In genomic region chr3:195271116-195271858, GRCh38 we compare ENCODE assay signal across 8 cellular contexts. TPM values are rescaled to one million over a fixed set of nuclear protein-coding genes. Genes with fewer than 3 reads are reported as not detected.
DNase-seq lines count a peak whose midpoint lies in the region; ATAC-seq and TF ChIP-seq lines count a peak whose summit lies in the region.

A gene with protein sequence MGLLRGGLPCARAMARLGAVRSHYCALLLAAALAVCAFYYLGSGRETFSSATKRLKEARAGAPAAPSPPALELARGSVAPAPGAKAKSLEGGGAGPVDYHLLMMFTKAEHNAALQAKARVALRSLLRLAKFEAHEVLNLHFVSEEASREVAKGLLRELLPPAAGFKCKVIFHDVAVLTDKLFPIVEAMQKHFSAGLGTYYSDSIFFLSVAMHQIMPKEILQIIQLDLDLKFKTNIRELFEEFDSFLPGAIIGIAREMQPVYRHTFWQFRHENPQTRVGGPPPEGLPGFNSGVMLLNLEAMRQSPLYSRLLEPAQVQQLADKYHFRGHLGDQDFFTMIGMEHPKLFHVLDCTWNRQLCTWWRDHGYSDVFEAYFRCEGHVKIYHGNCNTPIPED (minus strand): TSS chr3:195271159. CDS start chr3:195271058, 101 bp downstream.

- no peaks in the 10 kb centered on the region for H3K9me3 Mint-ChIP-seq in H9
- H3K9me3 Mint-ChIP-seq in stimulated activated naive CD8-positive, alpha-beta T cell treated with anti-CD3 and anti-CD28 coated beads, Interleukin-15, amount 100 ng/mL, for 72 hours, result no peaks in the 10 kb centered on the region

- H2AFZ ChIP-seq in H9 (ENCODE audit: low read length) (no peak within 1 kb of the TSS), Loucy (ENCODE audit: low read length) (peak within 1 kb of the TSS; percentile 97), neural cell (ENCODE audit: low read depth, low read length) (peak within 1 kb of the TSS; percentile 75)

- TF ChIP-seq CTCF in H9 (conservative IDR thresholded peaks at IDR 0.05) (peak; percentile 94), Loucy (conservative IDR thresholded peaks at IDR 0.05; ENCODE audit: low read length) (peak; percentile 96), RWPE1 (conservative IDR thresholded peaks at IDR 0.05; ENCODE audit: low read depth) (peak; percentile 94), neural cell (IDR thresholded peaks at IDR 0.05; ENCODE audit: poor library complexity, severe bottlenecking) (peak; percentile 95)

- peaks cover 7% of the 10 kb centered on the region for H3K79me1 ChIP-seq in H9 (ENCODE audit: insufficient read depth, low read depth, low read length, poor library complexity, severe bottlenecking)

- H2AK5ac ChIP-seq in H9 (ENCODE audit: insufficient read length, low read length), result no peak within 1 kb of the TSS

- TF ChIP-seq RAD21 in neural cell (conservative IDR thresholded peaks at IDR 0.05), result peak; percentile 92

- peak; percentile 88 for ATAC-seq in stimulated activated naive CD8-positive, alpha-beta T cell treated with anti-CD3 and anti-CD28 coated beads, Interleukin-15, amount 100 ng/mL, for 72 hours

- no peaks in the 10 kb centered on the region for H4K20me1 ChIP-seq in H9 (ENCODE audit: control insufficient read depth, insufficient read depth, insufficient read length)
- peaks cover 14% of the 10 kb centered on the region for H4K20me1 ChIP-seq in Loucy (ENCODE audit: insufficient read depth, low read length, poor library complexity, severe bottlenecking)
- no peaks in the 10 kb centered on the region for H4K20me1 ChIP-seq in neural cell (ENCODE audit: insufficient read depth)

- H3K56ac ChIP-seq in H9 (ENCODE audit: insufficient read length, low read depth, low read length), result no peak within 1 kb of the TSS

- peaks cover 9 to 23% (median 21%) of the 10 kb centered on the region in 3 experiments for H3K36me3 Mint-ChIP-seq in H9 (ENCODE audit: insufficient read depth in 1 of 3, low read depth in 3 of 3)

- no peak within 1 kb of the TSS for H3K23ac ChIP-seq in H9 (ENCODE audit: insufficient read length, low read depth, low read length)

- no CpG with 5 or more reads among the region's 62 CpGs for WGBS in H9 (ENCODE audit: extremely low coverage, insufficient read length, low lambda C conversion rate)

- DNase-seq in G401 (ENCODE audit: low spot score), result peak; percentile 83
- peak; percentile 92 for DNase-seq in H9
- DNase-seq in RWPE1 (ENCODE audit: low spot score), result peak; percentile 89
- peak; percentile 96 for DNase-seq in activated effector memory CD4-positive, alpha-beta T cell treated with anti-CD3 and anti-CD28 coated beads, Interleukin-2, amount 50 U/mL, for 16 hours
- peak; percentile 78 for DNase-seq in fibroblast of the conjunctiva (ENCODE audit: low read depth)
- peak; percentile 92 to 93 for DNase-seq in stimulated activated naive CD8-positive, alpha-beta T cell treated with anti-CD3 and anti-CD28 coated beads, Interleukin-15, amount 100 ng/mL, for 72 hours

- H3K79me2 ChIP-seq in H9 (ENCODE audit: insufficient read depth, low read length) (peaks cover 15% of the 10 kb centered on the region), Loucy (ENCODE audit: insufficient read depth, low read length) (peaks cover 41% of the 10 kb centered on the region), neural cell (replicated peaks; ENCODE audit: insufficient read depth, low read length) (peaks cover 5% of the 10 kb centered on the region)

- H3K4me3 Mint-ChIP-seq in H9, result peak within 1 kb of the TSS; percentile 78 to 92
- peak within 1 kb of the TSS; percentile 93 for H3K4me3 Mint-ChIP-seq in stimulated activated naive CD8-positive, alpha-beta T cell treated with anti-CD3 and anti-CD28 coated beads, Interleukin-15, amount 100 ng/mL, for 72 hours

- H3K4ac ChIP-seq in H9 (ENCODE audit: low read depth, low read length), result no peak within 1 kb of the TSS

- H3K4me3 ChIP-seq in Loucy (ENCODE audit: low read length, poor library complexity, severe bottlenecking) (peak within 1 kb of the TSS; percentile 92), neural cell (ENCODE audit: low read length) (peak within 1 kb of the TSS; percentile 90)

- H2BK15ac ChIP-seq in H9 (ENCODE audit: low read depth, low read length), result no peak within 1 kb of the TSS; the same call in 1 of the 2 replicates

- H4K8ac ChIP-seq in H9 (replicated peaks; ENCODE audit: insufficient read length, low read depth, low read length), result no peak within 1 kb of the TSS

- peaks cover 12% of the 10 kb centered on the region for H3K23me2 ChIP-seq in H9 (ENCODE audit: insufficient read length, low read depth, low read length, poor library complexity, severe bottlenecking)

- H3K27ac ChIP-seq in H9 (ENCODE audit: insufficient read length, low read depth, low read length) (no peak within 1 kb of the TSS), RWPE1 (peak within 1 kb of the TSS; percentile 91), neural cell (ENCODE audit: low read length) (peak within 1 kb of the TSS; percentile 62)

- CTCF ChIA-PET in RWPE1 (lab: Yijun Ruan, JAX), result interaction anchor here (0.6 to 2.6 kb wide), 23 partner anchors 10 to 598 kb away, joined by 3 to 33 read pairs (median 3); partner anchors contain the start of genes APOD and LSG1

- POLR2A ChIA-PET in RWPE1 (lab: Yijun Ruan, JAX; ENCODE audit: low non-redundant PET), result no interaction called here

- peak within 1 kb of the TSS; percentile 64 for H3K14ac ChIP-seq in H9 (ENCODE audit: insufficient read depth, low read length)

- H3K4me2 ChIP-seq in H9 (ENCODE audit: insufficient read depth, insufficient read length, low read length), result peak within 1 kb of the TSS; percentile 89
- peak within 1 kb of the TSS; percentile 95 for H3K4me2 ChIP-seq in Loucy (ENCODE audit: low read depth, low read length, poor library complexity, severe bottlenecking)
- H3K4me2 ChIP-seq in neural cell (ENCODE audit: low read length), result peak within 1 kb of the TSS; percentile 79

- H2BK120ac ChIP-seq in H9 (ENCODE audit: low read depth, low read length, poor library complexity, severe bottlenecking), result no peak within 1 kb of the TSS

- H3K27ac Mint-ChIP-seq in H9, result peak within 1 kb of the TSS in 2 of 3 experiments; percentile 83 to 86; a peak in 5 of 7 replicates
- peak within 1 kb of the TSS; percentile 84 to 94 for H3K27ac Mint-ChIP-seq in stimulated activated naive CD8-positive, alpha-beta T cell treated with anti-CD3 and anti-CD28 coated beads, Interleukin-15, amount 100 ng/mL, for 72 hours

- no peak within 1 kb of the TSS for H4K91ac ChIP-seq in H9 (ENCODE audit: insufficient read length, low read depth, low read length)

- H3K9me2 ChIP-seq in Loucy (replicated peaks; ENCODE audit: low read depth, low read length) (no peaks in the 10 kb centered on the region), neural cell (ENCODE audit: insufficient read depth, low read length) (no peaks in the 10 kb centered on the region)

- H3F3A ChIP-seq in Loucy (ENCODE audit: low read depth) (no peaks in the 10 kb centered on the region), neural cell (ENCODE audit: insufficient read depth, low read length, poor library complexity, severe bottlenecking) (no peaks in the 10 kb centered on the region)

- in situ Hi-C loops in G401 (cut with HindIII; ENCODE audit: low sequenced_read_pairs), result no loop called here

- H3K36me3 ChIP-seq in Loucy (ENCODE audit: insufficient read depth, low read length) (no peaks in the 10 kb centered on the region), neural cell (ENCODE audit: insufficient read depth, low read length) (no peaks in the 10 kb centered on the region)

- H2BK20ac ChIP-seq in H9 (ENCODE audit: low read depth, low read length, poor library complexity, severe bottlenecking), result no peak within 1 kb of the TSS

- peak within 1 kb of the TSS; percentile 59 for H3K9ac ChIP-seq in H9 (ENCODE audit: extremely low read depth, insufficient read length, low read length)
- H3K9ac ChIP-seq in Loucy (ENCODE audit: low read depth, low read length, poor library complexity, severe bottlenecking), result peak within 1 kb of the TSS; percentile 76
- peak within 1 kb of the TSS; percentile 71 for H3K9ac ChIP-seq in neural cell (ENCODE audit: low read length)

- peaks cover 16 to 18% of the 10 kb centered on the region in 2 experiments for H3K4me1 Mint-ChIP-seq in H9
- peaks cover 37% of the 10 kb centered on the region for H3K4me1 Mint-ChIP-seq in stimulated activated naive CD8-positive, alpha-beta T cell treated with anti-CD3 and anti-CD28 coated beads, Interleukin-15, amount 100 ng/mL, for 72 hours

- TF ChIP-seq EP300 in neural cell (conservative IDR thresholded peaks at IDR 0.05; ENCODE audit: poor library complexity, severe bottlenecking), result no peak

- no peak within 1 kb of the TSS for H4K5ac ChIP-seq in H9 (ENCODE audit: insufficient read length, low read depth, low read length)

- H3K27me3 Mint-ChIP-seq in H9 (ENCODE audit: low read depth), result no peaks in the 10 kb centered on the region; the same call in 1 of the 2 replicates
- no peaks in the 10 kb centered on the region for H3K27me3 Mint-ChIP-seq in stimulated activated naive CD8-positive, alpha-beta T cell treated with anti-CD3 and anti-CD28 coated beads, Interleukin-15, amount 100 ng/mL, for 72 hours

- peak within 1 kb of the TSS; percentile 90 for H3K18ac ChIP-seq in H9 (ENCODE audit: insufficient read length, low read depth, low read length)

- no peak within 1 kb of the TSS for H2BK5ac ChIP-seq in H9 (ENCODE audit: insufficient read length, low read length)

- peaks cover 3% of the 10 kb centered on the region; the same call in 1 of the 2 replicates for H3K4me1 ChIP-seq in H9 (ENCODE audit: insufficient read depth, low read length)
- peaks cover 41% of the 10 kb centered on the region for H3K4me1 ChIP-seq in Loucy (ENCODE audit: insufficient read depth, low read length, poor library complexity, severe bottlenecking)

- no peak within 1 kb of the TSS for H3T11ph ChIP-seq in H9 (ENCODE audit: low read length)

- H2BK12ac ChIP-seq in H9 (ENCODE audit: insufficient read length, low read depth, low read length), result no peak within 1 kb of the TSS

- no peaks in the 10 kb centered on the region for H3K27me3 ChIP-seq in H9 (ENCODE audit: insufficient read depth, low read length)
- H3K27me3 ChIP-seq in Loucy (ENCODE audit: insufficient read depth, low read length, poor library complexity, severe bottlenecking), result no peaks in the 10 kb centered on the region
- H3K27me3 ChIP-seq in neural cell (ENCODE audit: insufficient read depth, low read depth, low read length), result no peaks in the 10 kb centered on the region

- H3K9me3 ChIP-seq in H9 (ENCODE audit: control insufficient read depth, low read depth, low read length), result no peaks in the 10 kb centered on the region
- H3K9me3 ChIP-seq in Loucy (ENCODE audit: insufficient read depth, low read depth, low read length), result no peaks in the 10 kb centered on the region
- no peaks in the 10 kb centered on the region for H3K9me3 ChIP-seq in neural cell (ENCODE audit: low read length)

RNA-seq across cellular contexts. Expression of the gene that starts here (rescaled TPM):
- total RNA-seq in G401 (2014; rRNA removed; shearing (Covaris generic)), result 60.7 and 80.3 TPM in 2 replicates
- 22.7 and 23.0 TPM in 2 replicates for total RNA-seq in H9 (2021)
- 25.4 and 29.7 TPM in 2 replicates for polyA plus RNA-seq in neural cell
- 30.2 and 31.9 TPM in 2 replicates for polyA minus RNA-seq in neural cell
